ENCODE assay signal across 8 cellular contexts in genomic region chr3:53845103-53845880, GRCh38. TPM values are rescaled to one million over a fixed set of nuclear protein-coding genes. Genes with fewer than 3 reads are reported as not detected.
A peak's percentile ranks its signal among the peaks of the same experiment; 100 is the strongest.
DNase-seq lines count a peak whose midpoint lies in the region; ATAC-seq and TF ChIP-seq lines count a peak whose summit lies in the region.

No MANE protein-coding gene starts in this region.

- POLR2A ChIA-PET in OCI-LY7 (lab: Charles Lee): interaction anchor here (0.5 to 1.6 kb wide), 6 partner anchors 8 to 206 kb away, joined by 3 to 5 read pairs (median 3); partner anchors contain the start of gene ACTR8

- TF ChIP-seq CTCF in OCI-LY7 (conservative IDR thresholded peaks at IDR 0.05; ENCODE audit: low read length): 0 out of 2 replicates have a peak, but pooled peaks have one; percentile 23
- no peak for TF ChIP-seq CTCF in lung (IDR thresholded peaks at IDR 0.05; ENCODE audit: control extremely low read depth, extremely low read depth)

- no peak overlapping the region for H3K9ac ChIP-seq in Karpas-422 (ENCODE audit: low read length)

- H3K79me2 ChIP-seq in OCI-LY7 (ENCODE audit: insufficient read depth, low read depth, low read length) (no peaks in the 10 kb centered on the region), Karpas-422 (ENCODE audit: low read length) (no peaks in the 10 kb centered on the region)

- BruUV-seq in OCI-LY7 (replicated peaks; lab: Mats Ljungman, UMichigan): no TSS peak

- ATAC-seq in GM21737 (IDR thresholded peaks at IDR 0.05; ENCODE audit: unreplicated experiment) (peak; percentile 14), lung (ENCODE audit: insufficient read depth, low FRiP score) (peak; percentile 63), GM18861 (IDR thresholded peaks at IDR 0.05; ENCODE audit: unreplicated experiment) (no peak)
- ATAC-seq in effector memory CD8-positive, alpha-beta T cell (replicated peaks): no peak

- CTCF ChIA-PET in OCI-LY7 (lab: Charles Lee; ENCODE audit: unreplicated experiment): interaction anchor here (0.5 kb wide), 1 partner anchor 196 kb away, joined by 4 read pairs; no protein-coding TSS in a partner anchor

- no peak overlapping the region for H3K27ac Mint-ChIP-seq in effector memory CD8-positive, alpha-beta T cell

- DNase-seq in ELR (ENCODE audit: low read depth) (peak; percentile 13), OCI-LY7 (ENCODE audit: low spot score) (peak; percentile 20), lung (ENCODE audit: low spot score) (peak; percentile 68), Karpas-422 (no peak)
- no peak for DNase-seq in effector memory CD8-positive, alpha-beta T cell

- H4K20me1 ChIP-seq in OCI-LY7 (ENCODE audit: insufficient read depth, low read length) (no peaks in the 10 kb centered on the region), Karpas-422 (ENCODE audit: insufficient read depth, low read depth, low read length) (no peaks in the 10 kb centered on the region)

- WGBS in lung, 2 donors: 18% methylated on average over 25 of the region's 25 CpGs

- intact Hi-C loops in OCI-LY7 (cut with micrococcal nuclease; ENCODE audit: unreplicated experiment): loop anchor here (2.0 kb wide), 1 partner anchor 46 kb away; the partner anchor contains the start of gene SELENOK

- peaks cover 2% of the 10 kb centered on the region for H3K36me3 Mint-ChIP-seq in effector memory CD8-positive, alpha-beta T cell (ENCODE audit: insufficient read depth)

- H3K9me2 ChIP-seq in OCI-LY7 (ENCODE audit: insufficient read depth, low read length) (no peaks in the 10 kb centered on the region), Karpas-422 (replicated peaks; ENCODE audit: insufficient read depth, low read length) (no peaks in the 10 kb centered on the region)

- peak overlapping the region; percentile 60 for H3K4me2 ChIP-seq in OCI-LY7 (ENCODE audit: low read length)
- no peak overlapping the region for H3K4me2 ChIP-seq in Karpas-422 (ENCODE audit: low read depth, low read length, poor library complexity, severe bottlenecking)

- H3K4me1 Mint-ChIP-seq in effector memory CD8-positive, alpha-beta T cell (ENCODE audit: low read depth in 2 of 2): peaks cover 0 to 3% of the 10 kb centered on the region in 2 donors

- H3K4me3 Mint-ChIP-seq in effector memory CD8-positive, alpha-beta T cell: peak overlapping the region; percentile 25 to 49

- H3K9me3 Mint-ChIP-seq in effector memory CD8-positive, alpha-beta T cell: no peaks in the 10 kb centered on the region

- H3K9me3 ChIP-seq in OCI-LY7 (ENCODE audit: low read length) (no peaks in the 10 kb centered on the region), lung (ENCODE audit: control insufficient read depth in 2 of 2, insufficient read depth in 1 of 2, low read length in 1 of 2) (no peaks in the 10 kb centered on the region), Karpas-422 (ENCODE audit: low read length) (no peaks in the 10 kb centered on the region)

- H3K27ac ChIP-seq in OCI-LY7 (ENCODE audit: low read depth, low read length, poor library complexity, severe bottlenecking) (no peak overlapping the region), lung (ENCODE audit: low read depth in 1 of 2, low read length in 1 of 2) (peak overlapping the region in 1 of 2 donors; percentile 83), temporal lobe (ENCODE audit: low read depth, low read length) (peak overlapping the region; percentile 90), Karpas-422 (ENCODE audit: low read length) (no peak overlapping the region)

- H3K4me1 ChIP-seq in OCI-LY7 (ENCODE audit: insufficient read depth, low read length, poor library complexity, severe bottlenecking) (peaks cover 15% of the 10 kb centered on the region), lung (ENCODE audit: control insufficient read depth in 2 of 2, insufficient read depth in 2 of 2, low read length in 2 of 2) (peaks cover 0 to 22% of the 10 kb centered on the region in 2 donors), Karpas-422 (ENCODE audit: low read length) (no peaks in the 10 kb centered on the region)

- H3K4me3 ChIP-seq in OCI-LY7 (ENCODE audit: low read depth, low read length, poor library complexity, severe bottlenecking): peak overlapping the region; percentile 54
- H3K4me3 ChIP-seq in lung: peak overlapping the region; percentile 58
- no peak overlapping the region for H3K4me3 ChIP-seq in Karpas-422 (ENCODE audit: low read length)

- H2AFZ ChIP-seq in OCI-LY7 (ENCODE audit: low read length) (no peak overlapping the region; the same call in 1 of the 2 replicates), Karpas-422 (ENCODE audit: low read length) (no peak overlapping the region)

- H3K36me3 ChIP-seq in OCI-LY7 (ENCODE audit: insufficient read depth, low read length) (no peaks in the 10 kb centered on the region), lung (ENCODE audit: control insufficient read depth in 2 of 2, insufficient read depth in 2 of 2, low read length in 2 of 2) (no peaks in the 10 kb centered on the region), Karpas-422 (ENCODE audit: insufficient read depth, low read length) (no peaks in the 10 kb centered on the region)

- H3K27me3 Mint-ChIP-seq in effector memory CD8-positive, alpha-beta T cell: peaks cover 37 to 71% of the 10 kb centered on the region in 2 donors

- H3K27me3 ChIP-seq in lung (ENCODE audit: control insufficient read depth, insufficient read depth) (no peaks in the 10 kb centered on the region), Karpas-422 (ENCODE audit: low read length) (no peaks in the 10 kb centered on the region)

RNA-seq across cellular contexts. Expression of gene CHDH, which starts 0.9 kb away (rescaled TPM):
- 0.03 and 0.10 TPM in 2 replicates for total RNA-seq in OCI-LY7 (2014; rRNA removed; shearing (Covaris generic))
- total RNA-seq in OCI-LY7 (2022) (1.4 and 2.3 TPM in 2 replicates), lung (10 to 100 TPM in 1 of 2 donors, 1 to 10 TPM in 1; 1.5 to 10.9 TPM), temporal lobe (1.2 TPM)
- polyA plus RNA-seq in lung: 1 to 10 TPM; 2.8 TPM
- total RNA-seq in Karpas-422 (2014; rRNA removed; shearing (Covaris generic); ENCODE audit: low replicate concordance): not detected in 2 replicates

RNA-seq across cellular contexts. Expression of gene IL17RB, which starts 1.1 kb away (rescaled TPM):
- not detected in 2 replicates for total RNA-seq in OCI-LY7 (2014; rRNA removed; shearing (Covaris generic))
- total RNA-seq in OCI-LY7 (2022) (0.33 and 0.57 TPM in 2 replicates), lung (1 to 10 TPM in 1 of 2 donors, under 1 TPM in 1; 0.88 to 6.3 TPM), temporal lobe (2.2 TPM)
- polyA plus RNA-seq in lung: 1 to 10 TPM; 2.5 to 7.4 TPM
- not detected in 2 replicates for total RNA-seq in Karpas-422 (2014; rRNA removed; shearing (Covaris generic); ENCODE audit: low replicate concordance)

RNA-seq across cellular contexts. Expression of gene ACTR8, which starts 36.7 kb away (rescaled TPM):
- total RNA-seq in OCI-LY7 (2014; rRNA removed; shearing (Covaris generic)): 30.5 and 39.6 TPM in 2 replicates
- total RNA-seq in OCI-LY7 (2022): 47.3 and 48.7 TPM in 2 replicates
- total RNA-seq in lung: 10 to 100 TPM; 25.6 to 28.8 TPM
- polyA plus RNA-seq in lung: 10 to 100 TPM; 12.4 to 16.3 TPM
- 55.6 TPM for total RNA-seq in temporal lobe
- 22.0 and 33.5 TPM in 2 replicates for total RNA-seq in Karpas-422 (2014; rRNA removed; shearing (Covaris generic); ENCODE audit: low replicate concordance)

RNA-seq across cellular contexts. Expression of gene SELENOK, which starts 46.4 kb away (rescaled TPM):
- 48.7 and 63.8 TPM in 2 replicates for total RNA-seq in OCI-LY7 (2014; rRNA removed; shearing (Covaris generic))
- total RNA-seq in OCI-LY7 (2022) (33.8 and 36.7 TPM in 2 replicates), lung (10 to 100 TPM; 33.3 to 47.5 TPM), temporal lobe (21.4 TPM)
- 100 to 1,000 TPM in 1 of 2 donors, 10 to 100 TPM in 1; 79.0 to 150 TPM for polyA plus RNA-seq in lung
- total RNA-seq in Karpas-422 (2014; rRNA removed; shearing (Covaris generic); ENCODE audit: low replicate concordance): 36.0 and 64.7 TPM in 2 replicates

Comparison
In these comparisons a context has a peak if more than half of its experiments do, and no peak if none do; other contexts are left out.
1. DNase-seq: peak in ELR (single experiment), OCI-LY7 (single experiment) and lung (single experiment); none in effector memory CD8-positive, alpha-beta T cell (0 of 3) and Karpas-422 (single experiment).
2. ATAC-seq: peak in GM21737 (single experiment) and lung (single experiment); none in effector memory CD8-positive, alpha-beta T cell (single experiment) and GM18861 (single experiment).